Comparison of ENCODE assay signal across 2 cellular contexts in the genomic region with DNA sequence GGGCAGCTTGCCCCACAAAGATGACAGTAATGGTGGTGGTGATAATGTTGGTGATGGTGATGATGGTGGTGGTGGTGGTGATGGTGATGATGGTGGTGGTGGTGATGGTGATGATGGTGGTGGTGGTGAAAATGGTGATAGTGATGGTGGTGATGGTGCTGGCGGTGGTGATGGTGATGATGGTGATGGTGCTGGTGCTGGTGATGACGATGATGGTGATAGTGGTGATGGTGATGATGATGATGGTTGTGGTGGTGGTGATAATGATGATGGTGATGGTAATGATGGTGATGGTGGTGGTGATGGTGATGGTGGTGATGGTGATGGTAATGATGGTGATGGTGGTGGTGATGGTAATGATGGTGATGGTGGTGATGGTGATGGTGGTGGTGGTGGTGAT.
A peak's percentile ranks its signal among the peaks of the same experiment; 100 is the strongest.
TF ChIP-seq lines count a peak whose summit lies in the region.

No MANE protein-coding gene starts in this region.

TF ChIP-seq in HEK293, 187 proteins besides CTCF, POLR2A, EP300 and RAD21 (continued from another document and continues in another):
- TF ChIP-seq, protein P1, sequence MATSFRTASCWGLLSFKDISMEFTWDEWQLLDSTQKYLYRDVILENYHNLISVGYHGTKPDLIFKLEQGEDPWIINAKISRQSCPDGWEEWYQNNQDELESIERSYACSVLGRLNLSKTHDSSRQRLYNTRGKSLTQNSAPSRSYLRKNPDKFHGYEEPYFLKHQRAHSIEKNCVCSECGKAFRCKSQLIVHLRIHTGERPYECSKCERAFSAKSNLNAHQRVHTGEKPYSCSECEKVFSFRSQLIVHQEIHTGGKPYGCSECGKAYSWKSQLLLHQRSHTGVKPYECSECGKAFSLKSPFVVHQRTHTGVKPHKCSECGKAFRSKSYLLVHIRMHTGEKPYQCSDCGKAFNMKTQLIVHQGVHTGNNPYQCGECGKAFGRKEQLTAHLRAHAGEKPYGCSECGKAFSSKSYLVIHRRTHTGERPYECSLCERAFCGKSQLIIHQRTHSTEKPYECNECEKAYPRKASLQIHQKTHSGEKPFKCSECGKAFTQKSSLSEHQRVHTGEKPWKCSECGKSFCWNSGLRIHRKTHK (tag by site-specific recombination; IDR thresholded peaks at IDR 0.05), result no peak
- no peak for TF ChIP-seq SCRT2 (tag by site-specific recombination; IDR thresholded peaks at IDR 0.05)
- no peak for TF ChIP-seq SETDB1 (IDR thresholded peaks at IDR 0.05; ENCODE audit: insufficient read length, low read length)
- TF ChIP-seq ZNF776 (tag by site-specific recombination; IDR thresholded peaks at IDR 0.05; ENCODE audit: borderline replicate concordance), result 0 out of 2 replicates have a peak, but pooled peaks have one; percentile 65
- TF ChIP-seq TRIM28 (IDR thresholded peaks at IDR 0.05; ENCODE audit: borderline replicate concordance, low read length), result no peak
- peak; percentile 51; the same call in 1 of the 2 replicates for TF ChIP-seq ZNF248 (tag by site-specific recombination; IDR thresholded peaks at IDR 0.05)
- TF ChIP-seq MZF1 (tag by site-specific recombination; IDR thresholded peaks at IDR 0.05; ENCODE audit: borderline replicate concordance), result no peak
- TF ChIP-seq, protein P2, sequence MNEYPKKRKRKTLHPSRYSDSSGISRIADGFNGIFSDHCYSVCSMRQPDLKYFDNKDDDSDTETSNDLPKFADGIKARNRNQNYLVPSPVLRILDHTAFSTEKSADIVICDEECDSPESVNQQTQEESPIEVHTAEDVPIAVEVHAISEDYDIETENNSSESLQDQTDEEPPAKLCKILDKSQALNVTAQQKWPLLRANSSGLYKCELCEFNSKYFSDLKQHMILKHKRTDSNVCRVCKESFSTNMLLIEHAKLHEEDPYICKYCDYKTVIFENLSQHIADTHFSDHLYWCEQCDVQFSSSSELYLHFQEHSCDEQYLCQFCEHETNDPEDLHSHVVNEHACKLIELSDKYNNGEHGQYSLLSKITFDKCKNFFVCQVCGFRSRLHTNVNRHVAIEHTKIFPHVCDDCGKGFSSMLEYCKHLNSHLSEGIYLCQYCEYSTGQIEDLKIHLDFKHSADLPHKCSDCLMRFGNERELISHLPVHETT (tag by site-specific recombination; IDR thresholded peaks at IDR 0.05), result no peak
- TF ChIP-seq, protein P3, sequence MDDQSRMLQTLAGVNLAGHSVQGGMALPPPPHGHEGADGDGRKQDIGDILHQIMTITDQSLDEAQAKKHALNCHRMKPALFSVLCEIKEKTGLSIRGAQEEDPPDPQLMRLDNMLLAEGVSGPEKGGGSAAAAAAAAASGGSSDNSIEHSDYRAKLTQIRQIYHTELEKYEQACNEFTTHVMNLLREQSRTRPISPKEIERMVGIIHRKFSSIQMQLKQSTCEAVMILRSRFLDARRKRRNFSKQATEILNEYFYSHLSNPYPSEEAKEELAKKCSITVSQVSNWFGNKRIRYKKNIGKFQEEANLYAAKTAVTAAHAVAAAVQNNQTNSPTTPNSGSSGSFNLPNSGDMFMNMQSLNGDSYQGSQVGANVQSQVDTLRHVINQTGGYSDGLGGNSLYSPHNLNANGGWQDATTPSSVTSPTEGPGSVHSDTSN (CRISPR knock-in tag; IDR thresholded peaks at IDR 0.05), result no peak
- no peak for TF ChIP-seq KLF7 (tag by site-specific recombination; IDR thresholded peaks at IDR 0.05; ENCODE audit: borderline replicate concordance)
- no peak for TF ChIP-seq ZNF335 (tag by site-specific recombination; conservative IDR thresholded peaks at IDR 0.05)
- no peak for TF ChIP-seq ZNF76 (tag by site-specific recombination; IDR thresholded peaks at IDR 0.05; ENCODE audit: borderline replicate concordance, low read depth)
- TF ChIP-seq, protein P4, sequence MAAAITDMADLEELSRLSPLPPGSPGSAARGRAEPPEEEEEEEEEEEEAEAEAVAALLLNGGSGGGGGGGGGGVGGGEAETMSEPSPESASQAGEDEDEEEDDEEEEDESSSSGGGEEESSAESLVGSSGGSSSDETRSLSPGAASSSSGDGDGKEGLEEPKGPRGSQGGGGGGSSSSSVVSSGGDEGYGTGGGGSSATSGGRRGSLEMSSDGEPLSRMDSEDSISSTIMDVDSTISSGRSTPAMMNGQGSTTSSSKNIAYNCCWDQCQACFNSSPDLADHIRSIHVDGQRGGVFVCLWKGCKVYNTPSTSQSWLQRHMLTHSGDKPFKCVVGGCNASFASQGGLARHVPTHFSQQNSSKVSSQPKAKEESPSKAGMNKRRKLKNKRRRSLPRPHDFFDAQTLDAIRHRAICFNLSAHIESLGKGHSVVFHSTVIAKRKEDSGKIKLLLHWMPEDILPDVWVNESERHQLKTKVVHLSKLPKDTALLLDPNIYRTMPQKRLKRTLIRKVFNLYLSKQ (tag by site-specific recombination; IDR thresholded peaks at IDR 0.05; ENCODE audit: borderline replicate concordance), result no peak
- no peak for TF ChIP-seq ZNF658 (tag by site-specific recombination; IDR thresholded peaks at IDR 0.05)
- no peak for TF ChIP-seq ZBTB20 (tag by site-specific recombination; IDR thresholded peaks at IDR 0.05)
- TF ChIP-seq ZNF626 (tag by site-specific recombination; IDR thresholded peaks at IDR 0.05), result no peak
- no peak for TF ChIP-seq KLF9 (tag by site-specific recombination; IDR thresholded peaks at IDR 0.05; ENCODE audit: low read depth)
- TF ChIP-seq ZNF621 (tag by site-specific recombination; IDR thresholded peaks at IDR 0.05), result 0 out of 2 replicates have a peak, but pooled peaks have one; percentile 51
- TF ChIP-seq ZNF341 (tag by site-specific recombination; IDR thresholded peaks at IDR 0.05; ENCODE audit: low read depth), result no peak
- TF ChIP-seq RBAK (tag by site-specific recombination; IDR thresholded peaks at IDR 0.05), result no peak
- TF ChIP-seq ZBTB7A (tag by site-specific recombination; IDR thresholded peaks at IDR 0.05; ENCODE audit: low read depth), result no peak
- TF ChIP-seq ZNF133 (tag by site-specific recombination; IDR thresholded peaks at IDR 0.05), result 0 out of 2 replicates have a peak, but pooled peaks have one; percentile 26
- TF ChIP-seq ZSCAN30 (tag by site-specific recombination; IDR thresholded peaks at IDR 0.05), result no peak
- TF ChIP-seq, protein P5, sequence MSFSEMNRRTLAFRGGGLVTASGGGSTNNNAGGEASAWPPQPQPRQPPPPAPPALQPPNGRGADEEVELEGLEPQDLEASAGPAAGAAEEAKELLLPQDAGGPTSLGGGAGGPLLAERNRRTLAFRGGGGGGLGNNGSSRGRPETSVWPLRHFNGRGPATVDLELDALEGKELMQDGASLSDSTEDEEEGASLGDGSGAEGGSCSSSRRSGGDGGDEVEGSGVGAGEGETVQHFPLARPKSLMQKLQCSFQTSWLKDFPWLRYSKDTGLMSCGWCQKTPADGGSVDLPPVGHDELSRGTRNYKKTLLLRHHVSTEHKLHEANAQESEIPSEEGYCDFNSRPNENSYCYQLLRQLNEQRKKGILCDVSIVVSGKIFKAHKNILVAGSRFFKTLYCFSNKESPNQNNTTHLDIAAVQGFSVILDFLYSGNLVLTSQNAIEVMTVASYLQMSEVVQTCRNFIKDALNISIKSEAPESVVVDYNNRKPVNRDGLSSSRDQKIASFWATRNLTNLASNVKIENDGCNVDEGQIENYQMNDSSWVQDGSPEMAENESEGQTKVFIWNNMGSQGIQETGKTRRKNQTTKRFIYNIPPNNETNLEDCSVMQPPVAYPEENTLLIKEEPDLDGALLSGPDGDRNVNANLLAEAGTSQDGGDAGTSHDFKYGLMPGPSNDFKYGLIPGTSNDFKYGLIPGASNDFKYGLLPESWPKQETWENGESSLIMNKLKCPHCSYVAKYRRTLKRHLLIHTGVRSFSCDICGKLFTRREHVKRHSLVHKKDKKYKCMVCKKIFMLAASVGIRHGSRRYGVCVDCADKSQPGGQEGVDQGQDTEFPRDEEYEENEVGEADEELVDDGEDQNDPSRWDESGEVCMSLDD (tag by site-specific recombination; IDR thresholded peaks at IDR 0.05), result no peak

TF ChIP-seq in GM12878, 131 proteins besides CTCF, POLR2A, EP300 and RAD21 (continued from another document):
- TF ChIP-seq, protein P6, sequence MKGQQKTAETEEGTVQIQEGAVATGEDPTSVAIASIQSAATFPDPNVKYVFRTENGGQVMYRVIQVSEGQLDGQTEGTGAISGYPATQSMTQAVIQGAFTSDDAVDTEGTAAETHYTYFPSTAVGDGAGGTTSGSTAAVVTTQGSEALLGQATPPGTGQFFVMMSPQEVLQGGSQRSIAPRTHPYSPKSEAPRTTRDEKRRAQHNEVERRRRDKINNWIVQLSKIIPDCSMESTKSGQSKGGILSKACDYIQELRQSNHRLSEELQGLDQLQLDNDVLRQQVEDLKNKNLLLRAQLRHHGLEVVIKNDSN (IDR thresholded peaks at IDR 0.05; ENCODE audit: borderline replicate concordance, extremely low read length, insufficient read depth, low read depth, low read length), result no peak
- TF ChIP-seq DPF2 (IDR thresholded peaks at IDR 0.05), result no peak
- TF ChIP-seq, protein P7, sequence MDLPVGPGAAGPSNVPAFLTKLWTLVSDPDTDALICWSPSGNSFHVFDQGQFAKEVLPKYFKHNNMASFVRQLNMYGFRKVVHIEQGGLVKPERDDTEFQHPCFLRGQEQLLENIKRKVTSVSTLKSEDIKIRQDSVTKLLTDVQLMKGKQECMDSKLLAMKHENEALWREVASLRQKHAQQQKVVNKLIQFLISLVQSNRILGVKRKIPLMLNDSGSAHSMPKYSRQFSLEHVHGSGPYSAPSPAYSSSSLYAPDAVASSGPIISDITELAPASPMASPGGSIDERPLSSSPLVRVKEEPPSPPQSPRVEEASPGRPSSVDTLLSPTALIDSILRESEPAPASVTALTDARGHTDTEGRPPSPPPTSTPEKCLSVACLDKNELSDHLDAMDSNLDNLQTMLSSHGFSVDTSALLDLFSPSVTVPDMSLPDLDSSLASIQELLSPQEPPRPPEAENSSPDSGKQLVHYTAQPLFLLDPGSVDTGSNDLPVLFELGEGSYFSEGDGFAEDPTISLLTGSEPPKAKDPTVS (IDR thresholded peaks at IDR 0.05; ENCODE audit: low read depth, low read length), result no peak
- no peak for TF ChIP-seq ASH2L (IDR thresholded peaks at IDR 0.05; ENCODE audit: borderline replicate concordance, low read depth)
